ENCODE assay signal across 18 cellular contexts in genomic region chr2:121746071-121746578, GRCh38. TPM values are rescaled to one million over a fixed set of nuclear protein-coding genes. Genes with fewer than 3 reads are reported as not detected.
DNase-seq lines count a peak whose midpoint lies in the region; ATAC-seq and TF ChIP-seq lines count a peak whose summit lies in the region.
"Had no signal": no experiment of that assay in that cellular context is flagged by ENCODE, and none has a peak within 500 bp of the region (broad histone marks: within the 10 kb centered on the region; RNA-seq: fewer than 3 reads in every experiment).

No MANE protein-coding gene starts in this region.

- H3K27me3 ChIP-seq in esophagus muscularis mucosa = no peaks in the 10 kb centered on the region
- H3K27me3 ChIP-seq: pancreas, thyroid gland had no signal

- peak; percentile 77 to 81 for ATAC-seq in activated T-cell treated with anti-CD3 and anti-CD28 coated beads, Interleukin-2, amount 50 U/mL, for 4 hours
- peak; percentile 81 for ATAC-seq in stimulated activated effector memory CD8-positive, alpha-beta T cell treated with anti-CD3 and anti-CD28 coated beads, Interleukin-12 subunit alpha, Interleukin-12 subunit beta, amount 100 ng/mL, for 72 hours
- ATAC-seq: pancreas had no signal

- no peaks in the 10 kb centered on the region for H3K9me3 ChIP-seq in esophagus muscularis mucosa
- H3K9me3 ChIP-seq: pancreas, thyroid gland had no signal

- no peak overlapping the region for H3K4me3 ChIP-seq in esophagus muscularis mucosa
- H3K4me3 ChIP-seq: pancreas, SK-N-MC, thyroid gland had no signal

- peaks cover 15% of the 10 kb centered on the region for H3K4me1 Mint-ChIP-seq in activated T-cell treated with anti-CD3 and anti-CD28 coated beads, Interleukin-2, amount 50 U/mL, for 24 hours (ENCODE audit: low read depth)
- H3K4me1 Mint-ChIP-seq in activated T-cell treated with anti-CD3 and anti-CD28 coated beads, Interleukin-2, amount 50 U/mL, for 4 hours (ENCODE audit: low read depth) = peaks cover 5% of the 10 kb centered on the region
- no peaks in the 10 kb centered on the region for H3K4me1 Mint-ChIP-seq in immature natural killer cell
- no peaks in the 10 kb centered on the region for H3K4me1 Mint-ChIP-seq in stimulated activated effector memory CD8-positive, alpha-beta T cell treated with anti-CD3 and anti-CD28 coated beads, Interleukin-12 subunit alpha, Interleukin-12 subunit beta, amount 100 ng/mL, for 72 hours

- WGBS in esophagus muscularis mucosa = 51% methylated on average over 6 of the region's 6 CpGs

- H3K27me3 Mint-ChIP-seq in activated T-cell treated with anti-CD3 and anti-CD28 coated beads, Interleukin-2, amount 50 U/mL, for 24 hours = no peaks in the 10 kb centered on the region
- no peaks in the 10 kb centered on the region for H3K27me3 Mint-ChIP-seq in activated T-cell treated with anti-CD3 and anti-CD28 coated beads, Interleukin-2, amount 50 U/mL, for 4 hours (ENCODE audit: low read depth)
- peaks cover 0 to 4% (median 3%) of the 10 kb centered on the region in 3 donors for H3K27me3 Mint-ChIP-seq in immature natural killer cell (ENCODE audit: low read depth in 3 of 3)

- no peak for TF ChIP-seq CTCF in esophagus muscularis mucosa (IDR thresholded peaks at IDR 0.05)

- intact Hi-C loops in esophagus muscularis mucosa (cut with DNase I) = loop anchor here (10.0 kb wide), 1 partner anchor 341 kb away; no protein-coding TSS in a partner anchor

- H3K36me3 Mint-ChIP-seq in activated T-cell treated with anti-CD3 and anti-CD28 coated beads, Interleukin-2, amount 50 U/mL, for 24 hours (ENCODE audit: low read depth) = no peaks in the 10 kb centered on the region
- H3K36me3 Mint-ChIP-seq in activated T-cell treated with anti-CD3 and anti-CD28 coated beads, Interleukin-2, amount 50 U/mL, for 4 hours (ENCODE audit: insufficient read depth) = no peaks in the 10 kb centered on the region
- H3K36me3 Mint-ChIP-seq in immature natural killer cell = no peaks in the 10 kb centered on the region
- no peaks in the 10 kb centered on the region for H3K36me3 Mint-ChIP-seq in stimulated activated effector memory CD8-positive, alpha-beta T cell treated with anti-CD3 and anti-CD28 coated beads, Interleukin-12 subunit alpha, Interleukin-12 subunit beta, amount 100 ng/mL, for 72 hours

- peak overlapping the region; percentile 81 for H3K27ac Mint-ChIP-seq in activated T-cell treated with anti-CD3 and anti-CD28 coated beads, Interleukin-2, amount 50 U/mL, for 24 hours
- H3K27ac Mint-ChIP-seq in immature natural killer cell = peak overlapping the region in 4 of 6 donors; percentile 12 to 63 (median 48)
- H3K27ac Mint-ChIP-seq in stimulated activated effector memory CD8-positive, alpha-beta T cell treated with anti-CD3 and anti-CD28 coated beads, Interleukin-12 subunit alpha, Interleukin-12 subunit beta, amount 100 ng/mL, for 72 hours = no peak overlapping the region

- no peak for DNase-seq in activated T-cell treated with anti-CD3 and anti-CD28 coated beads, Interleukin-2, amount 50 U/mL, for 24 hours
- DNase-seq in activated T-cell treated with anti-CD3 and anti-CD28 coated beads, Interleukin-2, amount 50 U/mL, for 1 hour = no peak
- no peak for DNase-seq in activated T-cell treated with anti-CD3 and anti-CD28 coated beads, Interleukin-2, amount 50 U/mL, for 4 hours
- DNase-seq in immature natural killer cell = peak in 1 of 3 donors; percentile 30
- DNase-seq in stimulated activated effector memory CD8-positive, alpha-beta T cell treated with anti-CD3 and anti-CD28 coated beads, Interleukin-12 subunit alpha, Interleukin-12 subunit beta, amount 100 ng/mL, for 72 hours (ENCODE audit: low spot score in 2 of 2) = no peak
- no peak for DNase-seq in esophagus muscularis mucosa (ENCODE audit: extremely low spot score)
- DNase-seq in hippocampal formation (lab: John Stamatoyannopoulos, UW) = no peak
- no peak for DNase-seq in activated gamma-delta T cell treated with Interleukin-2 at 50 U/mL for 16 hours
- DNase-seq: COR-L47, erythroblast, GF-D8, head of caudate nucleus, NCI-H524, OCI-M1, pancreas, small intestine, thyroid gland had no signal

- no peaks in the 10 kb centered on the region for H3K9me3 Mint-ChIP-seq in activated T-cell treated with anti-CD3 and anti-CD28 coated beads, Interleukin-2, amount 50 U/mL, for 24 hours
- no peaks in the 10 kb centered on the region for H3K9me3 Mint-ChIP-seq in activated T-cell treated with anti-CD3 and anti-CD28 coated beads, Interleukin-2, amount 50 U/mL, for 4 hours
- no peaks in the 10 kb centered on the region for H3K9me3 Mint-ChIP-seq in immature natural killer cell
- H3K9me3 Mint-ChIP-seq in stimulated activated effector memory CD8-positive, alpha-beta T cell treated with anti-CD3 and anti-CD28 coated beads, Interleukin-12 subunit alpha, Interleukin-12 subunit beta, amount 100 ng/mL, for 72 hours = no peaks in the 10 kb centered on the region

- H3K4me1 ChIP-seq in esophagus muscularis mucosa = no peaks in the 10 kb centered on the region
- H3K4me1 ChIP-seq: pancreas, thyroid gland had no signal

- TF ChIP-seq POLR2A in esophagus muscularis mucosa (IDR thresholded peaks at IDR 0.05; ENCODE audit: low read depth) = no peak

- no peak overlapping the region for H3K27ac ChIP-seq in esophagus muscularis mucosa (replicated peaks in 1 of 4)
- H3K27ac ChIP-seq: pancreas, SK-N-MC, thyroid gland had no signal

- no peak for TF ChIP-seq EP300 in esophagus muscularis mucosa (IDR thresholded peaks at IDR 0.05)

- no peak overlapping the region for H3K4me3 Mint-ChIP-seq in activated T-cell treated with anti-CD3 and anti-CD28 coated beads, Interleukin-2, amount 50 U/mL, for 24 hours
- no peak overlapping the region for H3K4me3 Mint-ChIP-seq in activated T-cell treated with anti-CD3 and anti-CD28 coated beads, Interleukin-2, amount 50 U/mL, for 4 hours
- no peak overlapping the region for H3K4me3 Mint-ChIP-seq in immature natural killer cell
- H3K4me3 Mint-ChIP-seq in stimulated activated effector memory CD8-positive, alpha-beta T cell treated with anti-CD3 and anti-CD28 coated beads, Interleukin-12 subunit alpha, Interleukin-12 subunit beta, amount 100 ng/mL, for 72 hours = no peak overlapping the region

- H3K36me3 ChIP-seq in esophagus muscularis mucosa = no peaks in the 10 kb centered on the region
- H3K36me3 ChIP-seq: pancreas, thyroid gland had no signal

RNA-seq across cellular contexts. Expression of gene TSN, which starts 9.3 kb away (rescaled TPM):
- total RNA-seq in activated T-cell treated with anti-CD3 and anti-CD28 coated beads, Interleukin-2, amount 50 U/mL, for 4 hours = 100 to 1,000 TPM in 1 of 3 donors, 10 to 100 TPM in 2; 93.3 to 108 (median 95.2) TPM
- polyA plus RNA-seq in immature natural killer cell = 100 to 1,000 TPM in 1 of 3 donors, 10 to 100 TPM in 2; 76.5 to 114 (median 80.6) TPM
- 10 to 100 TPM; 24.5 to 33.6 (median 26.3) TPM for total RNA-seq in esophagus muscularis mucosa

RNA-seq across cellular contexts. Expression of gene NIFK, which starts 9.4 kb away (rescaled TPM):
- 100 to 1,000 TPM; 198 to 247 (median 209) TPM for total RNA-seq in activated T-cell treated with anti-CD3 and anti-CD28 coated beads, Interleukin-2, amount 50 U/mL, for 4 hours
- 10 to 100 TPM; 35.6 to 67.4 (median 39.8) TPM for polyA plus RNA-seq in immature natural killer cell
- total RNA-seq in esophagus muscularis mucosa = 10 to 100 TPM; 19.8 to 56.5 (median 28.5) TPM
